In the genomic region with DNA sequence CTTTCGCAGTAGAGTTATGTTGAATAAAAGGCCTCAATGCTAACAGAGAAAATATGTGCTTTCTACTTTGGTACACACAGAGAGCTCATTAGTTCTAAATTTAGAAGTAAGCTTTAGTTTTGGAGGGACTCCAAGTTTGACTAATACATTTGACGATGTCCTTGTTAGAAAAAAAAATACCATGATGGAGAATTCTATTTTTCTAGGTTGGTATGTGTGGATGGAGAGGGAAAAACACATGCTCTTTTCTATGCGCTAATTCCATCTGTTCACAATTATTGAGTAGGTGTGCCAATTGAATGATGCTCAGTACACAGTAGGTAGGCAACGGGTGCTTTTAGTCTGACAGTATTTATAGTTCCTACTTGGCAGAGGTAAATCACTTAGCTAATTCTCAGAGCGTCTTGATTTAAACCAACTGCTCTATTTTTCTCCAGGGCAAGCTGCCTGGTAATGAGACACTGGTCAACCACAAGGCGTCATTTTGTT, we compare ENCODE assay signal across 9 cellular contexts.
DNase-seq lines count a peak whose midpoint lies in the region; ATAC-seq, FAIRE-seq and TF ChIP-seq lines count a peak whose summit lies in the region.
"Had no signal": no experiment of that assay in that cellular context is flagged by ENCODE, and none has a peak within 500 bp of the region (broad histone marks: within the 10 kb centered on the region; RNA-seq: fewer than 3 reads in every experiment).

No MANE protein-coding gene starts in this region.

- intact Hi-C loops in upper lobe of right lung (cut with DNase I) = no loop called here

- DNase-seq in DMS 273 (lab: John Stamatoyannopoulos, UW; ENCODE audit: unreplicated experiment) (peak; percentile 31), DMS 273 treated with DMSO at 0.1 percent for 48 hours (lab: John Stamatoyannopoulos, UW) (no peak), cerebellar cortex (ENCODE audit: low spot score) (peak; percentile 76), upper lobe of right lung (no peak), NCI-H510A (lab: John Stamatoyannopoulos, UW) (no peak), GM12892 (ENCODE audit: insufficient read length) (no peak)

- no peaks in the 10 kb centered on the region for H3K9me3 ChIP-seq in upper lobe of right lung

- TF ChIP-seq POLR2A in GM12892 (IDR thresholded peaks at IDR 0.05; ENCODE audit: low read depth, low read length) = no peak

- TF ChIP-seq CTCF in upper lobe of right lung (IDR thresholded peaks at IDR 0.05) = no peak

- H3K36me3 ChIP-seq in upper lobe of right lung = no peaks in the 10 kb centered on the region

- H3K27me3 ChIP-seq in layer of hippocampus (ENCODE audit: control insufficient read depth, insufficient read depth, low read length) (no peaks in the 10 kb centered on the region), upper lobe of right lung (no peaks in the 10 kb centered on the region)

- ATAC-seq in upper lobe of right lung = no peak
- no peak for ATAC-seq in GM21737 (IDR thresholded peaks at IDR 0.05; ENCODE audit: unreplicated experiment)

- FAIRE-seq in GM12892 (lab: Jason Lieb, UNC) = no peak

- H3K4me3 ChIP-seq in upper lobe of right lung = no peak overlapping the region

- H3K4me1 ChIP-seq in upper lobe of right lung = peaks cover 7% of the 10 kb centered on the region

- H3K27ac ChIP-seq in layer of hippocampus (ENCODE audit: low read depth, low read length) = peak overlapping the region; percentile 62
- peak overlapping the region; percentile 53 for H3K27ac ChIP-seq in upper lobe of right lung
- H3K27ac ChIP-seq: 22Rv1 had no signal

Comparison
In these comparisons a context has a peak if more than half of its experiments do, and no peak if none do; other contexts are left out.
1. DNase-seq: peak in DMS 273 (single experiment) and cerebellar cortex (single experiment); none in DMS 273 treated with DMSO at 0.1 percent for 48 hours (single experiment), upper lobe of right lung (single experiment), NCI-H510A (single experiment) and GM12892 (single experiment).